22 cellular contexts compared by ENCODE assay signal in genomic region chr6:63997217-63997616, GRCh38.
DNase-seq lines count a peak whose midpoint lies in the region; ATAC-seq, FAIRE-seq and TF ChIP-seq lines count a peak whose summit lies in the region.
"Had no signal": no experiment of that assay in that cellular context is flagged by ENCODE, and none has a peak within 500 bp of the region (broad histone marks: within the 10 kb centered on the region; RNA-seq: fewer than 3 reads in every experiment).

No MANE protein-coding gene starts in this region.

- TF ChIP-seq RAD21 in GM12878 (IDR thresholded peaks at IDR 0.05; ENCODE audit: insufficient read depth, low read depth, low read length), result no peak

- H3K9ac ChIP-seq in GM12878 (ENCODE audit: control insufficient read depth, insufficient read depth, low read length), result no peak overlapping the region
- H3K9ac ChIP-seq in neural progenitor cell, result no peak overlapping the region

- no peaks in the 10 kb centered on the region for H3K36me3 ChIP-seq in GM12878 (ENCODE audit: control insufficient read depth in 2 of 2, insufficient read depth in 2 of 2, low read length in 1 of 2)
- H3K36me3 ChIP-seq in neural progenitor cell, result no peaks in the 10 kb centered on the region

- no peak for TF ChIP-seq CTCF in GM12878 (IDR thresholded peaks at IDR 0.05 in 2 of 3, conservative IDR thresholded peaks at IDR 0.05 in 1 of 3; ENCODE audit: control insufficient read depth in 2 of 3, extremely low read depth in 1 of 3, insufficient read depth in 1 of 3, low read depth in 3 of 3, low read length in 3 of 3)
- no peak for TF ChIP-seq CTCF in neural progenitor cell (IDR thresholded peaks at IDR 0.05)

- no peaks in the 10 kb centered on the region for H3K36me3 Mint-ChIP-seq in neural progenitor cell

- H3K27me3 ChIP-seq in GM12878 (replicated peaks in 1 of 2; ENCODE audit: control insufficient read depth in 2 of 2, insufficient read depth in 2 of 2, low read length in 1 of 2) (no peaks in the 10 kb centered on the region), neural progenitor cell (no peaks in the 10 kb centered on the region)

- H3K4me3 ChIP-seq in GM12878 (no peak overlapping the region), neural progenitor cell (no peak overlapping the region)

- in situ Hi-C loops in GM12878 (cut with MboI), result no loop called here

- H3K79me2 ChIP-seq in GM12878 (ENCODE audit: control insufficient read depth, insufficient read depth, low read length) (no peaks in the 10 kb centered on the region), neural progenitor cell (ENCODE audit: low read depth) (no peaks in the 10 kb centered on the region)

- H3K4me1 Mint-ChIP-seq in neural progenitor cell, result no peaks in the 10 kb centered on the region
- H3K4me1 Mint-ChIP-seq: H9 had no signal

- H4K20me1 ChIP-seq in GM12878 (ENCODE audit: control insufficient read depth, insufficient read depth) (no peaks in the 10 kb centered on the region), neural progenitor cell (ENCODE audit: low read depth) (no peaks in the 10 kb centered on the region)

- no peak for FAIRE-seq in HTR-8/SVneo (lab: Jason Lieb, UNC)
- no peak for FAIRE-seq in GM12878 (lab: Jason Lieb, UNC)
- FAIRE-seq: GM18507 had no signal

- SMC1A ChIA-PET in GM12878 (lab: Charles Lee; ENCODE audit: uncharacterized antibody, unreplicated experiment), result no interaction called here

- DNase-seq in DMS114 treated with DMSO at 0.1 percent for 48 hours (lab: John Stamatoyannopoulos, UW; ENCODE audit: unreplicated experiment) (peak; percentile 16), HTR-8/SVneo (ENCODE audit: insufficient read length, low spot score) (peak; percentile 1), GM12878 (ENCODE audit: low read depth, low spot score) (no peak), neural progenitor cell (ENCODE audit: low spot score) (no peak), NCI-H2081 treated with DMSO at 0.1 percent for 48 hours (lab: John Stamatoyannopoulos, UW) (no peak), NCI-H345 treated with DMSO at 0.1 percent for 48 hours (lab: John Stamatoyannopoulos, UW; ENCODE audit: unreplicated experiment) (no peak), NCI-H1092 (lab: John Stamatoyannopoulos, UW) (no peak)
- no peak for DNase-seq in activated T-cell treated with anti-CD3 and anti-CD28 coated beads, Interleukin-2, amount 50 U/mL, for 48 hours
- DNase-seq: Calu3; DMS153; DND-41; H9; NCI-H1105 treated with DMSO at 0.1 percent for 48 hours; NCI-H1694; NCI-H2029 treated with DMSO at 0.1 percent for 48 hours; NCI-H2171 treated with DMSO at 0.1 percent for 48 hours; NCI-H446; NCI-H524 treated with DMSO at 0.1 percent for 48 hours; NCI-H774; NK-92 treated with Interleukin-12 subunit alpha and Interleukin-12 subunit beta, amount 100 ng/mL, for 24 hours had no signal

- H3K27ac Mint-ChIP-seq in neural progenitor cell, result no peak overlapping the region
- H3K27ac Mint-ChIP-seq: H9 had no signal

- H3F3A ChIP-seq in neural progenitor cell (ENCODE audit: low read depth), result no peaks in the 10 kb centered on the region

- CTCF ChIA-PET in GM12878 (lab: Yijun Ruan, JAX), result no interaction called here

- H3K27ac ChIP-seq in GM12878 (ENCODE audit: control insufficient read depth, insufficient read depth) (no peak overlapping the region), neural progenitor cell (no peak overlapping the region)

- no peaks in the 10 kb centered on the region for H3K27me3 Mint-ChIP-seq in neural progenitor cell (ENCODE audit: insufficient read depth, low read depth)

- no peak overlapping the region for H3K4me3 Mint-ChIP-seq in neural progenitor cell
- H3K4me3 Mint-ChIP-seq: H9 had no signal

- no peak overlapping the region for H3K4me2 ChIP-seq in GM12878 (ENCODE audit: control insufficient read depth, insufficient read depth)
- H3K4me2 ChIP-seq in neural progenitor cell, result no peak overlapping the region

- H2AFZ ChIP-seq in GM12878 (ENCODE audit: control insufficient read depth, low read depth, low read length) (no peak overlapping the region), neural progenitor cell (replicated peaks) (peak overlapping the region; percentile 85)

- no peaks in the 10 kb centered on the region for H3K9me3 ChIP-seq in GM12878 (replicated peaks; ENCODE audit: control insufficient read depth, insufficient read depth, low read length)
- H3K9me3 ChIP-seq in neural progenitor cell (ENCODE audit: low read depth), result no peaks in the 10 kb centered on the region

- RAD21 ChIA-PET in GM12878 (lab: Charles Lee; ENCODE audit: unreplicated experiment), result interaction anchor here (1.0 kb wide), 1 partner anchor 15 kb away, joined by 3 read pairs; no protein-coding TSS in a partner anchor

- TF ChIP-seq POLR2A in GM12878 (IDR thresholded peaks at IDR 0.05; ENCODE audit: low read depth, low read length), result no peak

- H3K9me3 Mint-ChIP-seq in neural progenitor cell, result peaks cover 6% of the 10 kb centered on the region
- H3K9me3 Mint-ChIP-seq: H9 had no signal

- POLR2A ChIA-PET in GM12878 (lab: Charles Lee), result no interaction called here

- intact Hi-C loops in GM12878 (cut with micrococcal nuclease; ENCODE audit: unreplicated experiment), result no loop called here

- no TSS peak for BruUV-seq in GM12878 (replicated peaks; lab: Mats Ljungman, UMichigan)

- no peaks in the 10 kb centered on the region for H3K4me1 ChIP-seq in GM12878 (ENCODE audit: control insufficient read depth, insufficient read depth, low read length)
- no peaks in the 10 kb centered on the region for H3K4me1 ChIP-seq in neural progenitor cell

- WGBS in GM12878 (ENCODE audit: insufficient coverage, insufficient replicate concordance, low lambda C conversion rate, missing lambda C conversion rate), result 16% methylated on average over 4 of the region's 4 CpGs

- peak; percentile 18; the same call in 2 of the 3 replicates for ATAC-seq in GM12878
- ATAC-seq: SK-N-SH treated with all-trans-retinoic acid at 6 μM for 48 hours had no signal

- TF ChIP-seq EP300 in GM12878 (IDR thresholded peaks at IDR 0.05; ENCODE audit: borderline replicate concordance in 1 of 2, control insufficient read depth in 1 of 2, low read depth in 2 of 2, low read length in 2 of 2), result no peak

TF ChIP-seq in GM12878, 131 proteins besides CTCF, POLR2A, EP300 and RAD21 (continues in another document):
- TF ChIP-seq GABPA (IDR thresholded peaks at IDR 0.05; ENCODE audit: low read depth), result no peak
- TF ChIP-seq ZNF207 (IDR thresholded peaks at IDR 0.05; ENCODE audit: borderline replicate concordance), result no peak
- TF ChIP-seq, protein P1, sequence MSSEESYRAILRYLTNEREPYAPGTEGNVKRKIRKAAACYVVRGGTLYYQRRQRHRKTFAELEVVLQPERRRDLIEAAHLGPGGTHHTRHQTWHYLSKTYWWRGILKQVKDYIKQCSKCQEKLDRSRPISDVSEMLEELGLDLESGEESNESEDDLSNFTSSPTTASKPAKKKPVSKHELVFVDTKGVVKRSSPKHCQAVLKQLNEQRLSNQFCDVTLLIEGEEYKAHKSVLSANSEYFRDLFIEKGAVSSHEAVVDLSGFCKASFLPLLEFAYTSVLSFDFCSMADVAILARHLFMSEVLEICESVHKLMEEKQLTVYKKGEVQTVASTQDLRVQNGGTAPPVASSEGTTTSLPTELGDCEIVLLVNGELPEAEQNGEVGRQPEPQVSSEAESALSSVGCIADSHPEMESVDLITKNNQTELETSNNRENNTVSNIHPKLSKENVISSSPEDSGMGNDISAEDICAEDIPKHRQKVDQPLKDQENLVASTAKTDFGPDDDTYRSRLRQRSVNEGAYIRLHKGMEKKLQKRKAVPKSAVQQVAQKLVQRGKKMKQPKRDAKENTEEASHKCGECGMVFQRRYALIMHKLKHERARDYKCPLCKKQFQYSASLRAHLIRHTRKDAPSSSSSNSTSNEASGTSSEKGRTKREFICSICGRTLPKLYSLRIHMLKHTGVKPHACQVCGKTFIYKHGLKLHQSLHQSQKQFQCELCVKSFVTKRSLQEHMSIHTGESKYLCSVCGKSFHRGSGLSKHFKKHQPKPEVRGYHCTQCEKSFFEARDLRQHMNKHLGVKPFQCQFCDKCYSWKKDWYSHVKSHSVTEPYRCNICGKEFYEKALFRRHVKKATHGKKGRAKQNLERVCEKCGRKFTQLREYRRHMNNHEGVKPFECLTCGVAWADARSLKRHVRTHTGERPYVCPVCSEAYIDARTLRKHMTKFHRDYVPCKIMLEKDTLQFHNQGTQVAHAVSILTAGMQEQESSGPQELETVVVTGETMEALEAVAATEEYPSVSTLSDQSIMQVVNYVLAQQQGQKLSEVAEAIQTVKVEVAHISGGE (CRISPR knock-in tag; IDR thresholded peaks at IDR 0.05), result no peak
- TF ChIP-seq CHD2 (IDR thresholded peaks at IDR 0.05; ENCODE audit: borderline replicate concordance, low read depth, low read length), result no peak
- no peak for TF ChIP-seq TCF7 (IDR thresholded peaks at IDR 0.05; ENCODE audit: borderline replicate concordance)
- no peak for TF ChIP-seq USF1 (IDR thresholded peaks at IDR 0.05; ENCODE audit: borderline replicate concordance, extremely low read length, insufficient read depth, low read depth, low read length)
- no peak for TF ChIP-seq HDAC2 (IDR thresholded peaks at IDR 0.05)
- no peak for TF ChIP-seq ASH2L (IDR thresholded peaks at IDR 0.05; ENCODE audit: borderline replicate concordance, low read depth)
- TF ChIP-seq NFXL1 (IDR thresholded peaks at IDR 0.05; ENCODE audit: borderline replicate concordance), result no peak

Comparison
In these comparisons a context has a peak if more than half of its experiments do, and no peak if none do; other contexts are left out.
1. DNase-seq: peak in DMS114 treated with DMSO at 0.1 percent for 48 hours (single experiment) and HTR-8/SVneo (single experiment); none in GM12878 (single experiment), neural progenitor cell (single experiment), NCI-H2081 treated with DMSO at 0.1 percent for 48 hours (single experiment), activated T-cell treated with anti-CD3 and anti-CD28 coated beads, Interleukin-2, amount 50 U/mL, for 48 hours (0 of 2), NCI-H345 treated with DMSO at 0.1 percent for 48 hours (single experiment) and NCI-H1092 (single experiment).